1 cellular context compared by ENCODE assay signal in the genomic region with DNA sequence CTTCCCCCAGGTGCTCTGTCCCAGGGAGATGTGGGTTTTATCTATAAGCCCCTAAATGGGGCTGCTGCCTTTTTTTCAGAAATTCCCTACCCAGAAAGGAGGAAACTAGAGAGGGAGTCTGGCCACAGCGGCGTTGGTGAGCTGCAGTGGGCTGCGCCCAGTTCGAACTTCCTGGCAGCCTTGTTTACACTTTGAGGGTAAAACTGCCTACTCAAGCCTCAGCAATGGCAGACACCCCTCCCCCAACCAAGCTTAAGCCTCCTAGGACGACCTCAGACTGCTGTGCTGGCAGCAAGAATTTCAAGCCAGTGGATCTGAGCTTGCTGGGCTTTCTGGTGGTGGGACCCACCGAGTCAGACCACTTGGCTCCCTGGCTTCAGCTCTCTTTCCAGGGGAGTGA.
TF ChIP-seq lines count a peak whose summit lies in the region.

No MANE protein-coding gene starts in this region.

TF ChIP-seq in WTC11, 78 proteins besides CTCF, POLR2A, EP300 and RAD21 (continued from another document):
- TF ChIP-seq, protein P1, sequence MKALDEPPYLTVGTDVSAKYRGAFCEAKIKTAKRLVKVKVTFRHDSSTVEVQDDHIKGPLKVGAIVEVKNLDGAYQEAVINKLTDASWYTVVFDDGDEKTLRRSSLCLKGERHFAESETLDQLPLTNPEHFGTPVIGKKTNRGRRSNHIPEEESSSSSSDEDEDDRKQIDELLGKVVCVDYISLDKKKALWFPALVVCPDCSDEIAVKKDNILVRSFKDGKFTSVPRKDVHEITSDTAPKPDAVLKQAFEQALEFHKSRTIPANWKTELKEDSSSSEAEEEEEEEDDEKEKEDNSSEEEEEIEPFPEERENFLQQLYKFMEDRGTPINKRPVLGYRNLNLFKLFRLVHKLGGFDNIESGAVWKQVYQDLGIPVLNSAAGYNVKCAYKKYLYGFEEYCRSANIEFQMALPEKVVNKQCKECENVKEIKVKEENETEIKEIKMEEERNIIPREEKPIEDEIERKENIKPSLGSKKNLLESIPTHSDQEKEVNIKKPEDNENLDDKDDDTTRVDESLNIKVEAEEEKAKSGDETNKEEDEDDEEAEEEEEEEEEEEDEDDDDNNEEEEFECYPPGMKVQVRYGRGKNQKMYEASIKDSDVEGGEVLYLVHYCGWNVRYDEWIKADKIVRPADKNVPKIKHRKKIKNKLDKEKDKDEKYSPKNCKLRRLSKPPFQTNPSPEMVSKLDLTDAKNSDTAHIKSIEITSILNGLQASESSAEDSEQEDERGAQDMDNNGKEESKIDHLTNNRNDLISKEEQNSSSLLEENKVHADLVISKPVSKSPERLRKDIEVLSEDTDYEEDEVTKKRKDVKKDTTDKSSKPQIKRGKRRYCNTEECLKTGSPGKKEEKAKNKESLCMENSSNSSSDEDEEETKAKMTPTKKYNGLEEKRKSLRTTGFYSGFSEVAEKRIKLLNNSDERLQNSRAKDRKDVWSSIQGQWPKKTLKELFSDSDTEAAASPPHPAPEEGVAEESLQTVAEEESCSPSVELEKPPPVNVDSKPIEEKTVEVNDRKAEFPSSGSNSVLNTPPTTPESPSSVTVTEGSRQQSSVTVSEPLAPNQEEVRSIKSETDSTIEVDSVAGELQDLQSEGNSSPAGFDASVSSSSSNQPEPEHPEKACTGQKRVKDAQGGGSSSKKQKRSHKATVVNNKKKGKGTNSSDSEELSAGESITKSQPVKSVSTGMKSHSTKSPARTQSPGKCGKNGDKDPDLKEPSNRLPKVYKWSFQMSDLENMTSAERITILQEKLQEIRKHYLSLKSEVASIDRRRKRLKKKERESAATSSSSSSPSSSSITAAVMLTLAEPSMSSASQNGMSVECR (CRISPR knock-in tag; IDR thresholded peaks at IDR 0.05; ENCODE audit: borderline replicate concordance) = no peak
- TF ChIP-seq, protein P2, sequence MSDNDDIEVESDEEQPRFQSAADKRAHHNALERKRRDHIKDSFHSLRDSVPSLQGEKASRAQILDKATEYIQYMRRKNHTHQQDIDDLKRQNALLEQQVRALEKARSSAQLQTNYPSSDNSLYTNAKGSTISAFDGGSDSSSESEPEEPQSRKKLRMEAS (CRISPR knock-in tag; IDR thresholded peaks at IDR 0.05) = no peak
- TF ChIP-seq PRRX2 (CRISPR knock-in tag; IDR thresholded peaks at IDR 0.05) = no peak
